13 cellular contexts compared by ENCODE assay signal in genomic region chr2:162074937-162075688, GRCh38. TPM values are rescaled to one million over a fixed set of nuclear protein-coding genes. Genes with fewer than 3 reads are reported as not detected.
DNase-seq lines count a peak whose midpoint lies in the region; ATAC-seq and TF ChIP-seq lines count a peak whose summit lies in the region.
"Had no signal": no experiment of that assay in that cellular context is flagged by ENCODE, and none has a peak within 500 bp of the region (broad histone marks: within the 10 kb centered on the region; RNA-seq: fewer than 3 reads in every experiment).

No MANE protein-coding gene starts in this region.

- POLR2A ChIA-PET in Caco-2 (lab: Charles Lee) = interaction anchor here (1.9 kb wide), 1 partner anchor 9 kb away, joined by 8 read pairs; no protein-coding TSS in a partner anchor

- ATAC-seq in foreskin keratinocyte (peak; percentile 0), HG03045 (IDR thresholded peaks at IDR 0.05; ENCODE audit: unreplicated experiment) (no peak), GM19397 (IDR thresholded peaks at IDR 0.05; ENCODE audit: unreplicated experiment) (no peak)

- H3K36me3 ChIP-seq in Caco-2 (ENCODE audit: control insufficient read depth, insufficient read depth, low read length) (no peaks in the 10 kb centered on the region), OCI-LY3 (replicated peaks; ENCODE audit: low read depth, low read length) (peaks cover 13% of the 10 kb centered on the region)
- H3K36me3 ChIP-seq: breast epithelium, Peyer's patch had no signal

- H3K27ac Mint-ChIP-seq in Caco-2 (ENCODE audit: unreplicated experiment) = peak overlapping the region; percentile 54

- H3K9me3 Mint-ChIP-seq in Caco-2 (ENCODE audit: unreplicated experiment) = no peaks in the 10 kb centered on the region

- H3K4me1 Mint-ChIP-seq in Caco-2 (ENCODE audit: low read depth, unreplicated experiment) = peaks cover 38% of the 10 kb centered on the region

- H3K27me3 ChIP-seq in Caco-2 (replicated peaks; ENCODE audit: control insufficient read depth, insufficient read depth, low read length) (no peaks in the 10 kb centered on the region), OCI-LY3 (ENCODE audit: low read depth, low read length) (no peaks in the 10 kb centered on the region), foreskin keratinocyte (no peaks in the 10 kb centered on the region)
- H3K27me3 ChIP-seq: breast epithelium, Peyer's patch had no signal

- H3K27ac ChIP-seq in 22Rv1 (peak overlapping the region; percentile 33; the same call in 1 of the 2 replicates), OCI-LY3 (ENCODE audit: low read length) (no peak overlapping the region), foreskin keratinocyte (peak overlapping the region; percentile 75)

- intact Hi-C loops in Caco-2 (cut with micrococcal nuclease; ENCODE audit: unreplicated experiment) = loop anchor here (1.0 kb wide), 5 partner anchors 9 to 49 kb away; no protein-coding TSS in a partner anchor

- no peak overlapping the region for H2AFZ ChIP-seq in OCI-LY3 (ENCODE audit: low read depth, low read length)

- peak overlapping the region; percentile 86 for H3K4me2 ChIP-seq in OCI-LY3 (ENCODE audit: low read length)

- peak overlapping the region; percentile 95; the same call in 1 of the 2 replicates for H3K4me3 ChIP-seq in Caco-2 (ENCODE audit: low read depth, low read length)
- H3K4me3 ChIP-seq in OCI-LY3 (ENCODE audit: low read length) = peak overlapping the region; percentile 95; the same call in 1 of the 2 replicates

- no TSS peak for BruUV-seq in Caco-2 (replicated peaks; lab: Mats Ljungman, UMichigan)

- H3K4me1 ChIP-seq in Caco-2 (peaks cover 44% of the 10 kb centered on the region), OCI-LY3 (ENCODE audit: low read length) (peaks cover 26% of the 10 kb centered on the region), foreskin keratinocyte (peaks cover 14% of the 10 kb centered on the region)
- H3K4me1 ChIP-seq: breast epithelium had no signal

- CTCF ChIA-PET in Caco-2 (lab: Charles Lee) = no interaction called here

- H3K9me3 ChIP-seq in Caco-2 (peaks cover 16% of the 10 kb centered on the region), OCI-LY3 (ENCODE audit: insufficient read depth, low read length) (no peaks in the 10 kb centered on the region)

- no peak overlapping the region for H3K9ac ChIP-seq in OCI-LY3 (ENCODE audit: low read length)

- H3K4me3 Mint-ChIP-seq in Caco-2 (ENCODE audit: unreplicated experiment) = peak overlapping the region; percentile 87

- no peaks in the 10 kb centered on the region for H3K27me3 Mint-ChIP-seq in Caco-2 (ENCODE audit: insufficient read depth, unreplicated experiment)

- no peaks in the 10 kb centered on the region; the same call in 1 of the 2 replicates for H3K79me2 ChIP-seq in OCI-LY3 (ENCODE audit: low read length)

- H3K36me3 Mint-ChIP-seq in Caco-2 (ENCODE audit: insufficient read depth, unreplicated experiment) = peaks cover 19% of the 10 kb centered on the region

- TF ChIP-seq CTCF in 22Rv1 (IDR thresholded peaks at IDR 0.05) (no peak), Caco-2 (IDR thresholded peaks at IDR 0.05; ENCODE audit: insufficient read depth in 1 of 2, low read depth in 1 of 2, low read length in 1 of 2, severe bottlenecking in 1 of 2, unreplicated experiment in 1 of 2) (no peak), OCI-LY3 (IDR thresholded peaks at IDR 0.05; ENCODE audit: low read depth, low read length) (no peak), foreskin keratinocyte (conservative IDR thresholded peaks at IDR 0.05) (no peak)

- DNase-seq in Caco-2 = peak in 1 of 2 experiments; percentile 47
- no peak for DNase-seq in foreskin keratinocyte
- DNase-seq in NCI-H1694 treated with DMSO at 0.1 percent for 48 hours (lab: John Stamatoyannopoulos, UW) = no peak
- DNase-seq in HPDE6-E6E7 (ENCODE audit: extremely low spot score) = no peak
- DNase-seq: erythroblast; NCI-H1436 treated with DMSO at 0.1 percent for 48 hours; Peyer's patch; stimulated activated CD8-positive, alpha-beta memory T cell treated with anti-CD3 and anti-CD28 coated beads, Interleukin-4, amount 100 ng/mL, for 48 hours had no signal

- H4K20me1 ChIP-seq in OCI-LY3 (ENCODE audit: insufficient read depth, low read length) = no peaks in the 10 kb centered on the region

RNA-seq across cellular contexts. Expression of gene DPP4, which starts 1.1 kb away (rescaled TPM):
- total RNA-seq in Caco-2 (2022) = 190 and 199 TPM in 2 replicates
- 0.99 and 2.8 TPM in 2 replicates for total RNA-seq in foreskin keratinocyte
- 0.43 and 1.00 TPM in 2 replicates for polyA plus RNA-seq in foreskin keratinocyte

Comparison
In these comparisons a context has a peak if more than half of its experiments do, and no peak if none do; other contexts are left out.
1. RNA of gene DPP4, which starts 1.1 kb away (total RNA-seq): 190 to 199 TPM in Caco-2; 0.99 to 2.8 TPM in foreskin keratinocyte; every median in the first group is over 10 times any median in the second.